8 cellular contexts compared by ENCODE assay signal in genomic region chr9:137130176-137130755, GRCh38. TPM values are rescaled to one million over a fixed set of nuclear protein-coding genes. Genes with fewer than 3 reads are reported as not detected.
A peak's percentile ranks its signal among the peaks of the same experiment; 100 is the strongest.
DNase-seq lines count a peak whose midpoint lies in the region; ATAC-seq lines count a peak whose summit lies in the region.

No MANE protein-coding gene starts in this region.

- peaks cover 6% of the 10 kb centered on the region for H3K79me1 ChIP-seq in neuronal stem cell (ENCODE audit: low read depth, low read length)

- H3K9ac ChIP-seq in neuronal stem cell (ENCODE audit: low read depth, low read length, poor library complexity) = peak overlapping the region; percentile 77

- DNase-seq in A172 (ENCODE audit: low spot score) (peak; percentile 41), M059J (ENCODE audit: low read depth) (peak; percentile 44), neuronal stem cell (ENCODE audit: low spot score) (no peak), anterior cingulate cortex (lab: John Stamatoyannopoulos, UW) (no peak)
- no peak for DNase-seq in effector memory CD4-positive, alpha-beta T cell

- peak overlapping the region; percentile 98 for H3K23ac ChIP-seq in neuronal stem cell (ENCODE audit: low read depth, low read length, poor library complexity)

- peak overlapping the region; percentile 98 for H2AFZ ChIP-seq in neuronal stem cell (ENCODE audit: low read length)

- ATAC-seq in GM19328 (IDR thresholded peaks at IDR 0.05; ENCODE audit: unreplicated experiment) = peak; percentile 8
- ATAC-seq in HG02588 (IDR thresholded peaks at IDR 0.05; ENCODE audit: unreplicated experiment) = no peak
- ATAC-seq in GM18498 (IDR thresholded peaks at IDR 0.05; ENCODE audit: unreplicated experiment) = no peak

- H2BK120ac ChIP-seq in neuronal stem cell (ENCODE audit: low read depth, low read length) = no peak overlapping the region

- H3K27me3 ChIP-seq in effector memory CD4-positive, alpha-beta T cell (replicated peaks; ENCODE audit: control insufficient read depth, insufficient read depth, low read length, poor library complexity, severe bottlenecking) = no peaks in the 10 kb centered on the region
- H3K27me3 ChIP-seq in neuronal stem cell (ENCODE audit: control insufficient read depth in 3 of 3, insufficient read depth in 3 of 3, low read depth in 1 of 3, low read length in 3 of 3) = peaks cover 0 to 6% (median 2%) of the 10 kb centered on the region in 3 experiments

- peak overlapping the region; percentile 77 for H3K27ac ChIP-seq in effector memory CD4-positive, alpha-beta T cell (ENCODE audit: insufficient read depth, low read length, poor library complexity, severe bottlenecking)
- H3K27ac ChIP-seq in neuronal stem cell (replicated peaks; ENCODE audit: low read length) = no peak overlapping the region

- H3K36me3 ChIP-seq in effector memory CD4-positive, alpha-beta T cell (ENCODE audit: control insufficient read depth, insufficient read depth, low read length) = no peaks in the 10 kb centered on the region
- H3K36me3 ChIP-seq in neuronal stem cell (replicated peaks in 1 of 2; ENCODE audit: control insufficient read depth in 2 of 2, insufficient read depth in 2 of 2, low read length in 2 of 2) = no peaks in the 10 kb centered on the region

- peak overlapping the region; percentile 43 for H4K8ac ChIP-seq in neuronal stem cell (ENCODE audit: low read depth, low read length)

- no peak overlapping the region for H2BK12ac ChIP-seq in neuronal stem cell (ENCODE audit: low read length)

- H3K18ac ChIP-seq in neuronal stem cell (ENCODE audit: low read length) = peak overlapping the region; percentile 92

- H2AK5ac ChIP-seq in neuronal stem cell (ENCODE audit: low read depth, low read length) = peak overlapping the region; percentile 74

- H3K4me2 ChIP-seq in neuronal stem cell (ENCODE audit: insufficient read depth, low read length, poor library complexity, severe bottlenecking) = peak overlapping the region; percentile 81

- no peak overlapping the region for H4K91ac ChIP-seq in neuronal stem cell (ENCODE audit: low read depth, low read length, poor library complexity)

- WGBS in neuronal stem cell (ENCODE audit: extremely low coverage in 2 of 2, insufficient read length in 2 of 2, insufficient replicate concordance in 1 of 2), 2 donors = no CpG with 5 or more reads among the region's 58 CpGs

- H3K4me3 ChIP-seq in effector memory CD4-positive, alpha-beta T cell (ENCODE audit: insufficient read depth, low read depth, low read length, poor library complexity, severe bottlenecking) = peak overlapping the region; percentile 60
- peak overlapping the region; percentile 91 to 93 for H3K4me3 ChIP-seq in neuronal stem cell (ENCODE audit: low read length in 2 of 2)

- peaks cover 13% of the 10 kb centered on the region for H3K9me3 ChIP-seq in effector memory CD4-positive, alpha-beta T cell (ENCODE audit: control insufficient read depth, low read length)
- H3K9me3 ChIP-seq in neuronal stem cell (replicated peaks in 1 of 2; ENCODE audit: control insufficient read depth in 2 of 2, insufficient read depth in 1 of 2, low read depth in 1 of 2, low read length in 2 of 2) = no peaks in the 10 kb centered on the region

- H2BK5ac ChIP-seq in neuronal stem cell (ENCODE audit: low read length) = peak overlapping the region; percentile 90

- H3K4me1 ChIP-seq in effector memory CD4-positive, alpha-beta T cell (ENCODE audit: control insufficient read depth, insufficient read depth, low read length, poor library complexity, severe bottlenecking) = peaks cover 28% of the 10 kb centered on the region
- peaks cover 6 to 15% of the 10 kb centered on the region in 2 donors for H3K4me1 ChIP-seq in neuronal stem cell (ENCODE audit: control insufficient read depth in 2 of 2, insufficient read depth in 1 of 2, low read depth in 1 of 2, low read length in 2 of 2)

- H3K14ac ChIP-seq in neuronal stem cell (ENCODE audit: low read length) = peak overlapping the region; percentile 38

- peak overlapping the region; percentile 30 for H2BK15ac ChIP-seq in neuronal stem cell (ENCODE audit: low read length)

- peak overlapping the region; percentile 66 for H3K4ac ChIP-seq in neuronal stem cell (ENCODE audit: low read length)

RNA-seq across cellular contexts. Expression of gene GRIN1, which starts 8.7 kb away (rescaled TPM):
- not detected in 2 replicates for total RNA-seq in A172 (2014; rRNA removed; shearing (Covaris generic))
- not detected in 2 replicates for total RNA-seq in M059J (2014; rRNA removed; shearing (Covaris generic))
- polyA plus RNA-seq in neuronal stem cell (2013, experiment 1 of 2) = 0.20 TPM
- polyA plus RNA-seq in neuronal stem cell (2013, experiment 2 of 2) = 0.07 TPM

RNA-seq across cellular contexts. Expression of gene DPP7, which starts 15.7 kb away (rescaled TPM):
- 251 and 263 TPM in 2 replicates for total RNA-seq in A172 (2014; rRNA removed; shearing (Covaris generic))
- total RNA-seq in M059J (2014; rRNA removed; shearing (Covaris generic)) = 26.8 and 30.0 TPM in 2 replicates
- polyA plus RNA-seq in neuronal stem cell (2013, experiment 1 of 2) = 34.8 TPM
- polyA plus RNA-seq in neuronal stem cell (2013, experiment 2 of 2) = 32.9 TPM

RNA-seq across cellular contexts. Expression of gene LRRC26, which starts 39.6 kb away (rescaled TPM):
- total RNA-seq in A172 (2014; rRNA removed; shearing (Covaris generic)) = not detected in 2 replicates
- not detected in 2 replicates for total RNA-seq in M059J (2014; rRNA removed; shearing (Covaris generic))
- polyA plus RNA-seq in neuronal stem cell (2013, experiment 1 of 2) = 1.2 TPM
- polyA plus RNA-seq in neuronal stem cell (2013, experiment 2 of 2) = 1.3 TPM

RNA-seq across cellular contexts. Expression of gene TMEM210, which starts 41.6 kb away (rescaled TPM):
- total RNA-seq in A172 (2014; rRNA removed; shearing (Covaris generic)) = not detected in 2 replicates
- total RNA-seq in M059J (2014; rRNA removed; shearing (Covaris generic)) = not detected in 2 replicates
- not detected for polyA plus RNA-seq in neuronal stem cell (2013, experiment 1 of 2)
- polyA plus RNA-seq in neuronal stem cell (2013, experiment 2 of 2) = not detected

RNA-seq across cellular contexts. Expression of gene MAN1B1, which starts 43.5 kb away (rescaled TPM):
- 196 and 197 TPM in 2 replicates for total RNA-seq in A172 (2014; rRNA removed; shearing (Covaris generic))
- total RNA-seq in M059J (2014; rRNA removed; shearing (Covaris generic)) = 86.8 and 145 TPM in 2 replicates
- polyA plus RNA-seq in neuronal stem cell (2013, experiment 1 of 2) = 23.6 TPM
- 22.2 TPM for polyA plus RNA-seq in neuronal stem cell (2013, experiment 2 of 2)

Comparison
In these comparisons a context has a peak if more than half of its experiments do, and no peak if none do; other contexts are left out.
1. DNase-seq: peak in A172 (single experiment) and M059J (single experiment); none in effector memory CD4-positive, alpha-beta T cell (0 of 3), neuronal stem cell (single experiment) and anterior cingulate cortex (0 of 58).